Comparison of ENCODE assay signal across 16 cellular contexts in the genomic region with DNA sequence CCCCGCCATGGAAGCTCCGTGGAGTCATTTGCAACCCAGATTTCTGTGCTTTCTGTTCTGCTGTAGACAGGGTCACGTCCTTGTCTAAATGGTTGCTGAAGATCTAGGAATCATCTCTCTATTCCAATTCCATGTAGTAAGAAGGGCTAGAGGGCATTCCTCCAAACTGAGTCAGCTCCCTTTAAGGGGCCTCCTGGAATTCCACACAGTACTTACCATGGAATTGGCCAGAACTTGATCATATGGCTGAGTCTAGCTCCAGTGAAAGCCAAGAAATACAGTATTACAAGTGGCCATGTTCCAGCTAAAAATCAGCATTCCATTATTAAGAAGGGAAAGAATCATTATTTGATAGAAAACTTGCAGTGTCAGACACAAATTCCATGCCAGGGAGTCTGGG.
DNase-seq lines count a peak whose midpoint lies in the region; ATAC-seq and TF ChIP-seq lines count a peak whose summit lies in the region.
"Had no signal": no experiment of that assay in that cellular context is flagged by ENCODE, and none has a peak within 500 bp of the region (broad histone marks: within the 10 kb centered on the region; RNA-seq: fewer than 3 reads in every experiment).

No MANE protein-coding gene starts in this region.

- H3K27me3 Mint-ChIP-seq in activated T-helper 1 cell treated with anti-CD3 and anti-CD28 coated beads, Interleukin-12 subunit alpha, Interleukin-12 subunit beta, Interleukin-2, Interleukin-4 antibody, amounts not matched to agents 30 ng/mL and 10 ng/mL and 1 ng/mL, durations not matched to agents 14 hours and 24 hours and 36 hours (ENCODE audit: insufficient read depth), result no peaks in the 10 kb centered on the region

- TF ChIP-seq CTCF in RWPE2 (IDR thresholded peaks at IDR 0.05; ENCODE audit: poor library complexity, severe bottlenecking), result no peak
- TF ChIP-seq CTCF in fibroblast of mammary gland (conservative IDR thresholded peaks at IDR 0.05; ENCODE audit: control insufficient read depth, insufficient read depth, low read depth, low read length), result no peak
- TF ChIP-seq CTCF in GM13977 (IDR thresholded peaks at IDR 0.05; ENCODE audit: extremely low read depth, insufficient read depth, missing control alignments), result no peak

- H3K4me1 Mint-ChIP-seq in activated T-helper 1 cell treated with anti-CD3 and anti-CD28 coated beads, Interleukin-12 subunit alpha, Interleukin-12 subunit beta, Interleukin-2, Interleukin-4 antibody, amounts not matched to agents 30 ng/mL and 10 ng/mL and 1 ng/mL, durations not matched to agents 14 hours and 24 hours and 36 hours (ENCODE audit: low read depth), result peaks cover 21% of the 10 kb centered on the region

- peak overlapping the region; percentile 47 for H3K27ac ChIP-seq in RWPE2 (ENCODE audit: poor library complexity, severe bottlenecking)
- H3K27ac ChIP-seq: cardiac muscle cell, epithelial cell of prostate had no signal

- H3K4me3 ChIP-seq in RWPE2 (ENCODE audit: severe bottlenecking) (no peak overlapping the region), fibroblast of mammary gland (ENCODE audit: control insufficient read depth, low read depth, low read length) (no peak overlapping the region), skeletal muscle cell (ENCODE audit: low read depth, low read length) (no peak overlapping the region)
- H3K4me3 ChIP-seq: cardiac muscle cell, GM12878 had no signal

- DNase-seq in EL (peak; percentile 96), RWPE2 (ENCODE audit: low spot score) (no peak), fibroblast of mammary gland (ENCODE audit: low read depth) (peak; percentile 93), skeletal muscle cell (ENCODE audit: low read depth) (peak; percentile 83), left colon (no peak), GM13977 (ENCODE audit: low spot score) (no peak)
- DNase-seq in activated T-helper 1 cell treated with anti-CD3 and anti-CD28 coated beads, Interleukin-12 subunit alpha, Interleukin-12 subunit beta, Interleukin-2, Interleukin-4 antibody, amounts not matched to agents 30 ng/mL and 10 ng/mL and 1 ng/mL, durations not matched to agents 14 hours and 24 hours and 36 hours (ENCODE audit: low spot score), result no peak
- DNase-seq: natural killer cell, NCI-H1092, NCI-H526 treated with DMSO at 0.1 percent for 48 hours, Right ventricle myocardium superior had no signal

- H3K36me3 ChIP-seq in RWPE2 (ENCODE audit: low read depth), result peaks cover 5% of the 10 kb centered on the region; the same call in 1 of the 2 replicates
- H3K36me3 ChIP-seq: cardiac muscle cell had no signal

- no peaks in the 10 kb centered on the region for H3K27me3 ChIP-seq in RWPE2 (ENCODE audit: insufficient read depth, poor library complexity, severe bottlenecking)
- H3K27me3 ChIP-seq: cardiac muscle cell had no signal

- no peaks in the 10 kb centered on the region for H3K9me3 ChIP-seq in RWPE2 (ENCODE audit: severe bottlenecking)

- H3K27ac Mint-ChIP-seq in activated T-helper 1 cell treated with anti-CD3 and anti-CD28 coated beads, Interleukin-12 subunit alpha, Interleukin-12 subunit beta, Interleukin-2, Interleukin-4 antibody, amounts not matched to agents 30 ng/mL and 10 ng/mL and 1 ng/mL, durations not matched to agents 14 hours and 24 hours and 36 hours, result no peak overlapping the region
- H3K27ac Mint-ChIP-seq: natural killer cell, WTC11 had no signal

- H3K4me1 ChIP-seq in RWPE2 (ENCODE audit: insufficient read depth, poor library complexity, severe bottlenecking), result peaks cover 16% of the 10 kb centered on the region

- ATAC-seq in RWPE2 (ENCODE audit: low read depth) (peak; percentile 99), left colon (no peak), GM21737 (IDR thresholded peaks at IDR 0.05; ENCODE audit: unreplicated experiment) (no peak)
- ATAC-seq: GM12878, WTC11 had no signal

- no peak overlapping the region for H3K4me3 Mint-ChIP-seq in activated T-helper 1 cell treated with anti-CD3 and anti-CD28 coated beads, Interleukin-12 subunit alpha, Interleukin-12 subunit beta, Interleukin-2, Interleukin-4 antibody, amounts not matched to agents 30 ng/mL and 10 ng/mL and 1 ng/mL, durations not matched to agents 14 hours and 24 hours and 36 hours
- H3K4me3 Mint-ChIP-seq: natural killer cell, WTC11 had no signal

- intact Hi-C loops in activated T-helper 1 cell treated with anti-CD3 and anti-CD28 coated beads, Interleukin-12 subunit alpha, Interleukin-12 subunit beta, Interleukin-2, Interleukin-4 antibody, amounts not matched to agents 30 ng/mL and 10 ng/mL and 1 ng/mL, durations not matched to agents 14 hours and 24 hours and 36 hours (cut with micrococcal nuclease), result no loop called here
- intact Hi-C loops in left colon (cut with DNase I, micrococcal nuclease), result no loop called here

- in situ Hi-C loops in GM13977 (cut with MboI; ENCODE audit: low pct_unique_long_range_greater_than_20kb, low sequenced_read_pairs, unreplicated experiment), result no loop called here

- no peaks in the 10 kb centered on the region for H3K9me3 Mint-ChIP-seq in activated T-helper 1 cell treated with anti-CD3 and anti-CD28 coated beads, Interleukin-12 subunit alpha, Interleukin-12 subunit beta, Interleukin-2, Interleukin-4 antibody, amounts not matched to agents 30 ng/mL and 10 ng/mL and 1 ng/mL, durations not matched to agents 14 hours and 24 hours and 36 hours
- H3K9me3 Mint-ChIP-seq: natural killer cell, WTC11 had no signal

- peaks cover 36% of the 10 kb centered on the region for H3K36me3 Mint-ChIP-seq in activated T-helper 1 cell treated with anti-CD3 and anti-CD28 coated beads, Interleukin-12 subunit alpha, Interleukin-12 subunit beta, Interleukin-2, Interleukin-4 antibody, amounts not matched to agents 30 ng/mL and 10 ng/mL and 1 ng/mL, durations not matched to agents 14 hours and 24 hours and 36 hours (ENCODE audit: low read depth)
- H3K36me3 Mint-ChIP-seq: WTC11 had no signal

Comparison
In these comparisons a context has a peak if more than half of its experiments do, and no peak if none do; other contexts are left out.
1. DNase-seq: peak in EL (single experiment), fibroblast of mammary gland (single experiment) and skeletal muscle cell (single experiment); none in RWPE2 (single experiment), activated T-helper 1 cell treated with anti-CD3 and anti-CD28 coated beads, Interleukin-12 subunit alpha, Interleukin-12 subunit beta, Interleukin-2, Interleukin-4 antibody, amounts not matched to agents 30 ng/mL and 10 ng/mL and 1 ng/mL, durations not matched to agents 14 hours and 24 hours and 36 hours (single experiment), left colon (0 of 2) and GM13977 (single experiment).